ENCODE assay signal across 8 cellular contexts in the genomic region with DNA sequence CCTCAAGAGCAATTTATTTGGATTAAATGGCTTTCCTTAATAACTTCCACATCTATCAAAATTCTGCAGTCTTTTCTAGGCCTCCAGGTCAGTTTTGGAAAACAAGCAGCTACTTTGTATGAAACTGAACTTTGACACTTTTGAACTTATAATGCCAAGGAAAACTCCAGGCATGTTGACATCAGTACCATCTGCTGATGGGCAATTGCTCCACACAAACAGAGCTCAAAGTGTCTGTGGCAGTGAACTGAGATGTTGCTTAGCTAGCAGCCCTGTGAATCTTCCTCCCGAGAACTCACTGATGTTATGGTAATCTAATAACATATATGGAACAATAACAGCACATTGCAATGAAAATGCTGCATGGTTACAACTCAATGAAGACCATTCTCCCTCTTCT.
"Had no signal": no experiment of that assay in that cellular context is flagged by ENCODE, and none has a peak within 500 bp of the region (broad histone marks: within the 10 kb centered on the region; RNA-seq: fewer than 3 reads in every experiment).

No MANE protein-coding gene starts in this region.

- ATAC-seq: GM12878 had no signal

- FAIRE-seq: G401.6, GM12878, GM12891, GM12892, GM18507, GM19239 had no signal

- H3K4me3 ChIP-seq: GM12878 had no signal

- DNase-seq: GDM1, GF-D8 had no signal
